In the genomic region with DNA sequence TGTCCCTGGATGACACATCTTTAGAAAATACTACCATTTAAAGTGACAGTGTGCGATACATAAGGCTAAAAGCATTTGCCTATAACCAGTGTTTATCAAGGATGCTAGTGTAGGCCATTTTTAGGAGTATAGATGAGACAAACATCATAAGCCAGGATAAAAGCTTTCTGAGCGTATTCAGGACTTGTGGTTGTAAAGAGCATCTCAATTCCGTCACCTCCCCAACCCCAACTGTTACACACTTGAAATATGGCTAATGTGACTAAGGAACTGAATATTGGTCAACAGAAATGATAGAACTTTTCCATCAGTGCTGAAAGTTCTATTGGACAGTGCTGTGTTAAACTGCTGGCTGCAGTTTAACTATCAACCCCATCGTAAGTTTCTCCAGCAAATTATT, we compare ENCODE assay signal across 10 cellular contexts. TPM values are rescaled to one million over a fixed set of nuclear protein-coding genes. Genes with fewer than 3 reads are reported as not detected.
DNase-seq lines count a peak whose midpoint lies in the region; ATAC-seq and TF ChIP-seq lines count a peak whose summit lies in the region.
"Had no signal": no experiment of that assay in that cellular context is flagged by ENCODE, and none has a peak within 500 bp of the region (broad histone marks: within the 10 kb centered on the region; RNA-seq: fewer than 3 reads in every experiment).

No MANE protein-coding gene starts in this region.

- no peak for TF ChIP-seq CTCF in cardiac muscle cell (IDR thresholded peaks at IDR 0.05; ENCODE audit: low read depth, low read length)
- no peak for TF ChIP-seq CTCF in transverse colon (IDR thresholded peaks at IDR 0.05)
- no peak for TF ChIP-seq CTCF in gastroesophageal sphincter (IDR thresholded peaks at IDR 0.05)

- H3K9me3 ChIP-seq in cardiac muscle cell (ENCODE audit: low read depth) (no peaks in the 10 kb centered on the region), transverse colon (no peaks in the 10 kb centered on the region), gastroesophageal sphincter (no peaks in the 10 kb centered on the region)

- peak overlapping the region; percentile 86 for H3K4me3 ChIP-seq in cardiac muscle cell
- H3K4me3 ChIP-seq in transverse colon: peak overlapping the region in 2 of 4 donors; percentile 85 to 90
- H3K4me3 ChIP-seq in gastroesophageal sphincter: peak overlapping the region in 1 of 2 donors; percentile 100

- H3K27ac Mint-ChIP-seq in activated CD8-positive, alpha-beta T cell treated with anti-CD3 and anti-CD28 coated beads, Interleukin-2, amount 10 ng/mL, durations not matched to agents 7 days and 5 days: no peak overlapping the region
- H3K27ac Mint-ChIP-seq in memory B cell: no peak overlapping the region

- H3K27me3 Mint-ChIP-seq in activated CD8-positive, alpha-beta T cell treated with anti-CD3 and anti-CD28 coated beads, Interleukin-2, amount 10 ng/mL, durations not matched to agents 7 days and 5 days (ENCODE audit: low read depth): no peaks in the 10 kb centered on the region
- no peaks in the 10 kb centered on the region for H3K27me3 Mint-ChIP-seq in memory B cell

- H3K27me3 ChIP-seq in cardiac muscle cell: no peaks in the 10 kb centered on the region
- no peaks in the 10 kb centered on the region for H3K27me3 ChIP-seq in transverse colon
- H3K27me3 ChIP-seq in gastroesophageal sphincter: no peaks in the 10 kb centered on the region

- no peak overlapping the region for H3K27ac ChIP-seq in cardiac muscle cell
- peak overlapping the region; percentile 58 to 95 (median 93) for H3K27ac ChIP-seq in transverse colon
- peak overlapping the region in 1 of 4 donors; percentile 97 for H3K27ac ChIP-seq in gastroesophageal sphincter

- TF ChIP-seq POLR2A in transverse colon (IDR thresholded peaks at IDR 0.05): no peak
- no peak for TF ChIP-seq POLR2A in gastroesophageal sphincter (IDR thresholded peaks at IDR 0.05)

- 83 to 94% methylated on average over 4 of the region's 4 CpGs for WGBS in transverse colon (ENCODE audit: low coverage in 1 of 2), 2 donors
- 77 to 93% methylated on average over 3 to 4 of the region's 4 CpGs for WGBS in gastroesophageal sphincter (ENCODE audit: low coverage in 1 of 2), 2 donors

- no peak for TF ChIP-seq EP300 in transverse colon (IDR thresholded peaks at IDR 0.05; ENCODE audit: low read depth)
- TF ChIP-seq EP300 in gastroesophageal sphincter (IDR thresholded peaks at IDR 0.05): no peak

- no peaks in the 10 kb centered on the region for H3K36me3 ChIP-seq in cardiac muscle cell
- H3K36me3 ChIP-seq in transverse colon: no peaks in the 10 kb centered on the region
- peaks cover 0 to 3% of the 10 kb centered on the region in 2 donors for H3K36me3 ChIP-seq in gastroesophageal sphincter

- CTCF ChIA-PET in activated CD8-positive, alpha-beta T cell treated with anti-CD3 and anti-CD28 coated beads, Interleukin-2, amount 10 ng/mL, durations not matched to agents 7 days and 5 days (lab: Charles Lee): interaction anchor here (0.8 to 1.4 kb wide), 2 partner anchors 323 to 345 kb away, joined by 3 to 4 read pairs; no protein-coding TSS in a partner anchor

- intact Hi-C loops in Right ventricle myocardium inferior (cut with DNase I) (loop anchor here (5.0 kb wide), 1 partner anchor 180 kb away; no protein-coding TSS in a partner anchor), transverse colon (cut with DNase I; ENCODE audit: low total_unique reads) (no loop called here)

- H3K9me3 Mint-ChIP-seq in activated CD8-positive, alpha-beta T cell treated with anti-CD3 and anti-CD28 coated beads, Interleukin-2, amount 10 ng/mL, durations not matched to agents 7 days and 5 days (ENCODE audit: insufficient read depth): no peaks in the 10 kb centered on the region
- H3K9me3 Mint-ChIP-seq in memory B cell: no peaks in the 10 kb centered on the region

- H3K4me3 Mint-ChIP-seq in activated CD8-positive, alpha-beta T cell treated with anti-CD3 and anti-CD28 coated beads, Interleukin-2, amount 10 ng/mL, durations not matched to agents 7 days and 5 days: peak overlapping the region; percentile 29
- H3K4me3 Mint-ChIP-seq in memory B cell: peak overlapping the region; percentile 43

- POLR2A ChIA-PET in activated CD8-positive, alpha-beta T cell treated with anti-CD3 and anti-CD28 coated beads, Interleukin-2, amount 10 ng/mL, durations not matched to agents 7 days and 5 days (lab: Charles Lee): no interaction called here

- peaks cover 50% of the 10 kb centered on the region for H3K4me1 ChIP-seq in cardiac muscle cell (ENCODE audit: low read depth)
- peaks cover 9 to 75% (median 36%) of the 10 kb centered on the region in 4 donors for H3K4me1 ChIP-seq in transverse colon
- H3K4me1 ChIP-seq in gastroesophageal sphincter: peaks cover 7 to 90% (median 30%) of the 10 kb centered on the region in 3 donors

- ATAC-seq in Right ventricle myocardium inferior (no peak), memory B cell (ENCODE audit: low read depth) (no peak), gastroesophageal sphincter (no peak)
- no peak for ATAC-seq in activated CD8-positive, alpha-beta T cell treated with anti-CD3 and anti-CD28 coated beads, Interleukin-2, amount 10 ng/mL, durations not matched to agents 7 days and 5 days

- H3K4me1 Mint-ChIP-seq in activated CD8-positive, alpha-beta T cell treated with anti-CD3 and anti-CD28 coated beads, Interleukin-2, amount 10 ng/mL, durations not matched to agents 7 days and 5 days (ENCODE audit: low read depth): peaks cover 54% of the 10 kb centered on the region
- peaks cover 40% of the 10 kb centered on the region for H3K4me1 Mint-ChIP-seq in memory B cell

- peaks cover 48% of the 10 kb centered on the region for H3K36me3 Mint-ChIP-seq in activated CD8-positive, alpha-beta T cell treated with anti-CD3 and anti-CD28 coated beads, Interleukin-2, amount 10 ng/mL, durations not matched to agents 7 days and 5 days (ENCODE audit: low read depth)
- peaks cover 8% of the 10 kb centered on the region for H3K36me3 Mint-ChIP-seq in memory B cell

- DNase-seq in cardiac muscle cell (ENCODE audit: low read depth in 1 of 2, low spot score in 1 of 2): no peak
- no peak for DNase-seq in Right ventricle myocardium inferior (ENCODE audit: missing footprints)
- no peak for DNase-seq in activated CD8-positive, alpha-beta T cell treated with anti-CD3 and anti-CD28 coated beads, Interleukin-2, amount 10 ng/mL, durations not matched to agents 7 days and 5 days
- no peak for DNase-seq in memory B cell (ENCODE audit: low spot score in 2 of 2)
- no peak for DNase-seq in transverse colon
- DNase-seq in stimulated activated CD4-positive, alpha-beta T cell treated with anti-CD3 and anti-CD28 coated beads, Interleukin-2, amount 100 ng/mL, for 24 hours: no peak
- no peak for DNase-seq in activated CD4-positive, alpha-beta T cell treated with anti-CD3 and anti-CD28 coated beads for 4 hours
- DNase-seq: GOT3, NCI-H446 had no signal

- in situ Hi-C loops in transverse colon (cut with MboI; ENCODE audit: low pct_ligation_motif_present in 1 of 4, low pct_unique_long_range_greater_than_20kb in 1 of 4, low sequenced_read_pairs in 3 of 4): loop anchor here in 3 of 4 donors (25.0 kb wide), 2 partner anchors 340 to 640 kb away; a partner anchor contains a TSS

RNA-seq across cellular contexts. Expression of a gene that starts 4.5 kb away (rescaled TPM):
- 108 and 120 TPM in 2 replicates for total RNA-seq in cardiac muscle cell
- 8.7 and 15.6 TPM in 2 replicates for polyA plus RNA-seq in cardiac muscle cell
- 25.2 TPM for total RNA-seq in Right ventricle myocardium inferior
- 10 to 100 TPM; 17.1 to 19.3 TPM for total RNA-seq in activated CD8-positive, alpha-beta T cell treated with anti-CD3 and anti-CD28 coated beads, Interleukin-2, amount 10 ng/mL, durations not matched to agents 7 days and 5 days
- total RNA-seq in transverse colon: 10 to 100 TPM; 18.0 to 35.4 (median 20.0) TPM
- 10 to 100 TPM; 34.9 to 65.7 (median 49.2) TPM for total RNA-seq in gastroesophageal sphincter
